In genomic region chr1:47175227-47175934, GRCh38 we compare ENCODE assay signal across 9 cellular contexts. TPM values are rescaled to one million over a fixed set of nuclear protein-coding genes. Genes with fewer than 3 reads are reported as not detected.
DNase-seq lines count a peak whose midpoint lies in the region; ATAC-seq, FAIRE-seq and TF ChIP-seq lines count a peak whose summit lies in the region.
"Had no signal": no experiment of that assay in that cellular context is flagged by ENCODE, and none has a peak within 500 bp of the region (broad histone marks: within the 10 kb centered on the region; RNA-seq: fewer than 3 reads in every experiment).

No MANE protein-coding gene starts in this region.

- no peaks in the 10 kb centered on the region for H3K9me3 Mint-ChIP-seq in T-helper 2 cell treated with Interferon-gamma antibody and Interleukin-4, amounts not matched to agents 5 μg/mL and 100 μg/mL, for 36 hours
- H3K9me3 Mint-ChIP-seq: T-helper 1 cell treated with Interleukin-12 subunit alpha and Interleukin-12 subunit beta and Interleukin-4 antibody, amounts not matched to agents 30 μg/mL and 1 μg/mL, for 36 hours had no signal

- H2AFZ ChIP-seq in keratinocyte (ENCODE audit: control insufficient read depth, low read length): peak overlapping the region; percentile 57

- no peaks in the 10 kb centered on the region for H3K79me2 ChIP-seq in keratinocyte (ENCODE audit: control insufficient read depth, insufficient read depth, low read length)

- peak overlapping the region; percentile 57 for H3K4me2 ChIP-seq in keratinocyte (ENCODE audit: control insufficient read depth, extremely low read depth, insufficient read depth, low read depth, low read length)

- H3K4me3 Mint-ChIP-seq in T-helper 2 cell treated with Interferon-gamma antibody and Interleukin-4, amounts not matched to agents 5 μg/mL and 100 μg/mL, for 36 hours: no peak overlapping the region
- H3K4me3 Mint-ChIP-seq: T-helper 1 cell treated with Interleukin-12 subunit alpha and Interleukin-12 subunit beta and Interleukin-4 antibody, amounts not matched to agents 30 μg/mL and 1 μg/mL, for 36 hours had no signal

- H3K4me3 ChIP-seq in cardiac fibroblast (replicated peaks in 1 of 2; ENCODE audit: low read depth in 2 of 2, low read length in 2 of 2) (no peak overlapping the region), keratinocyte (ENCODE audit: control insufficient read depth in 2 of 3, extremely low read depth in 1 of 3, insufficient read depth in 2 of 3, low read depth in 1 of 3, low read length in 3 of 3) (no peak overlapping the region)

- H3K9ac ChIP-seq in keratinocyte (ENCODE audit: control insufficient read depth, extremely low read depth, insufficient read depth, low read length): no peak overlapping the region

- H3K27me3 Mint-ChIP-seq in T-helper 2 cell treated with Interferon-gamma antibody and Interleukin-4, amounts not matched to agents 5 μg/mL and 100 μg/mL, for 36 hours (ENCODE audit: low read depth): peaks cover 5% of the 10 kb centered on the region

- no peaks in the 10 kb centered on the region for H3K36me3 ChIP-seq in keratinocyte (ENCODE audit: control insufficient read depth in 2 of 2, extremely low read depth in 1 of 2, insufficient read depth in 2 of 2, low read length in 2 of 2)

- TF ChIP-seq CTCF in cardiac fibroblast (IDR thresholded peaks at IDR 0.05; ENCODE audit: low read depth, low read length) (peak; percentile 99), keratinocyte (optimal IDR thresholded peaks at IDR 0.05 in 1 of 3, IDR thresholded peaks at IDR 0.05 in 1 of 3, conservative IDR thresholded peaks at IDR 0.05 in 1 of 3; ENCODE audit: extremely low read depth in 1 of 3, insufficient read depth in 2 of 3, low read length in 3 of 3) (peak; percentile 98 to 99 (median 99))

- ATAC-seq in GM21367 (IDR thresholded peaks at IDR 0.05; ENCODE audit: unreplicated experiment) (peak; percentile 37), HG03378 (IDR thresholded peaks at IDR 0.05; ENCODE audit: unreplicated experiment) (no peak)

- no peaks in the 10 kb centered on the region for H3K36me3 Mint-ChIP-seq in T-helper 2 cell treated with Interferon-gamma antibody and Interleukin-4, amounts not matched to agents 5 μg/mL and 100 μg/mL, for 36 hours (ENCODE audit: low read depth)

- peak; percentile 89 for FAIRE-seq in keratinocyte (lab: Jason Lieb, UNC)

- in situ Hi-C loops in Caki2 (cut with HindIII; ENCODE audit: low pct_unique_long_range_greater_than_20kb, low sequenced_read_pairs): no loop called here

- H3K9me3 ChIP-seq in keratinocyte (ENCODE audit: control insufficient read depth, low read depth, low read length): no peaks in the 10 kb centered on the region

- no peak overlapping the region for H3K27ac ChIP-seq in keratinocyte (ENCODE audit: control insufficient read depth, insufficient read depth, low read length)

- DNase-seq in Caki2 (ENCODE audit: low read depth) (peak; percentile 58), MV-4-11 (lab: John Stamatoyannopoulos, UW) (peak; percentile 56), cardiac fibroblast (ENCODE audit: low read depth in 2 of 2) (peak; percentile 72 to 75), keratinocyte (ENCODE audit: low read depth, low spot score) (no peak)
- peak; percentile 30 for DNase-seq in T-helper 2 cell treated with Interferon-gamma antibody and Interleukin-4, amounts not matched to agents 5 μg/mL and 100 μg/mL, for 36 hours (ENCODE audit: low spot score)
- peak; percentile 56 to 58 for DNase-seq in stimulated activated CD4-positive, alpha-beta T cell treated with anti-CD3 and anti-CD28 coated beads, Interleukin-2, amount 100 ng/mL, for 24 hours

- peaks cover 9% of the 10 kb centered on the region for H3K4me1 ChIP-seq in keratinocyte (ENCODE audit: control insufficient read depth, extremely low read depth, insufficient read depth, low read length)

- H4K20me1 ChIP-seq in keratinocyte (ENCODE audit: control insufficient read depth, extremely low read depth, insufficient read depth, low read length): no peaks in the 10 kb centered on the region

- dilution Hi-C loops in keratinocyte (cut with MboI; ENCODE audit: extremely low pct_ligation_motif_present, low sequenced_read_pairs): no loop called here

- no peaks in the 10 kb centered on the region for H3K27me3 ChIP-seq in keratinocyte (ENCODE audit: control insufficient read depth, extremely low read depth, insufficient read depth, low read length)

- no peak overlapping the region for H3K27ac Mint-ChIP-seq in T-helper 2 cell treated with Interferon-gamma antibody and Interleukin-4, amounts not matched to agents 5 μg/mL and 100 μg/mL, for 36 hours
- H3K27ac Mint-ChIP-seq: T-helper 1 cell treated with Interleukin-12 subunit alpha and Interleukin-12 subunit beta and Interleukin-4 antibody, amounts not matched to agents 30 μg/mL and 1 μg/mL, for 36 hours had no signal

- H3K4me1 Mint-ChIP-seq in T-helper 2 cell treated with Interferon-gamma antibody and Interleukin-4, amounts not matched to agents 5 μg/mL and 100 μg/mL, for 36 hours (ENCODE audit: low read depth): peaks cover 6% of the 10 kb centered on the region

- no peaks in the 10 kb centered on the region for H3K9me1 ChIP-seq in keratinocyte (ENCODE audit: control insufficient read depth, extremely low read depth, insufficient read depth, low read length)

RNA-seq across cellular contexts. Expression of gene PDZK1IP1, which starts 14.5 kb away (rescaled TPM):
- total RNA-seq in Caki2 (2014; rRNA removed; shearing (Covaris generic); ENCODE audit: low replicate concordance): 335 and 371 TPM in 2 replicates
- polyA plus RNA-seq in keratinocyte: 1.5 to 29.2 TPM (median 1.5 TPM) in 3 replicates
- 14.3 TPM for polyA plus RNA-seq in keratinocyte (2011; ENCODE audit: low read depth)
- polyA plus RNA-seq in keratinocyte (2011; cell fraction: cytosol; rRNA removed): 9.1 and 10.0 TPM in 2 replicates
- 7.6 and 8.4 TPM in 2 replicates for polyA plus RNA-seq in keratinocyte (2011; cell fraction: nucleus; rRNA removed)
- 1.5 and 57.7 TPM in 2 replicates for polyA plus RNA-seq in keratinocyte (2012; ENCODE audit: low replicate concordance)
- 1.6 to 11.2 TPM (median 1.9 TPM) in 3 replicates for polyA minus RNA-seq in keratinocyte
- polyA minus RNA-seq in keratinocyte (2011; cell fraction: cytosol; rRNA and poly(A)+ RNA removed): 2.5 TPM
- 1.3 and 2.7 TPM in 2 replicates for polyA minus RNA-seq in keratinocyte (2011; cell fraction: nucleus; rRNA and poly(A)+ RNA removed)

RNA-seq across cellular contexts. Expression of gene CYP4A22, which starts 38.1 kb away (rescaled TPM):
- total RNA-seq in Caki2 (2014; rRNA removed; shearing (Covaris generic); ENCODE audit: low replicate concordance): not detected in 2 replicates
- polyA plus RNA-seq in keratinocyte: not detected in 3 replicates
- not detected for polyA plus RNA-seq in keratinocyte (2011; ENCODE audit: low read depth)
- not detected in 2 replicates for polyA plus RNA-seq in keratinocyte (2011; cell fraction: cytosol; rRNA removed)
- not detected in 2 replicates for polyA plus RNA-seq in keratinocyte (2011; cell fraction: nucleus; rRNA removed)
- 0.08 TPM in 1 of 2 replicates, not detected in the other for polyA plus RNA-seq in keratinocyte (2012; ENCODE audit: low replicate concordance)
- polyA minus RNA-seq in keratinocyte: not detected in 3 replicates
- not detected for polyA minus RNA-seq in keratinocyte (2011; cell fraction: cytosol; rRNA and poly(A)+ RNA removed)
- polyA minus RNA-seq in keratinocyte (2011; cell fraction: nucleus; rRNA and poly(A)+ RNA removed): not detected in 2 replicates

RNA-seq across cellular contexts. Expression of gene TAL1, which starts 56.6 kb away (rescaled TPM):
- not detected in 2 replicates for total RNA-seq in Caki2 (2014; rRNA removed; shearing (Covaris generic); ENCODE audit: low replicate concordance)
- polyA plus RNA-seq in keratinocyte: not detected in 3 replicates
- not detected for polyA plus RNA-seq in keratinocyte (2011; ENCODE audit: low read depth)
- not detected in 2 replicates for polyA plus RNA-seq in keratinocyte (2011; cell fraction: cytosol; rRNA removed)
- polyA plus RNA-seq in keratinocyte (2011; cell fraction: nucleus; rRNA removed): not detected in 2 replicates
- not detected in 2 replicates for polyA plus RNA-seq in keratinocyte (2012; ENCODE audit: low replicate concordance)
- polyA minus RNA-seq in keratinocyte: not detected in 3 replicates
- polyA minus RNA-seq in keratinocyte (2011; cell fraction: cytosol; rRNA and poly(A)+ RNA removed): not detected
- polyA minus RNA-seq in keratinocyte (2011; cell fraction: nucleus; rRNA and poly(A)+ RNA removed): not detected in 2 replicates
